1 cellular context compared by ENCODE assay signal in the genomic region with DNA sequence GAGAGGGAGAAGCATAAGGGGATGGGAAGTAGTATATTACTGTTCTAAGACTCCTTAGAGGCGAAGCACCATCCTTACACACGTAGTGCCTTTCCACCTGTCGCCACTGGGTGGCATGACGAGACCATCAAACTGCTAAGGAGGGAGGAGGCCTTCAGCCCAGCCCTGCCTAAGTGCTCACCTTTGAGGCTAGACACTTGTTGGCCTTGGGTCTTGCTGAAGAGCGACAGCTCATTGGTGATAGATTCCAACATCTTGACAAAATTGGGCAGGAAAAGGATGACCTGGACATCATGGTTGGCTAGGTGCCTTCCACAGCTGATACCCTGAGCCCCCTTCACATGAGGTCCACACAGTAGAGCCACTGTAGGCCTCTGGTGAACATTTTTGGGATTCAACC.
A peak's percentile ranks its signal among the peaks of the same experiment; 100 is the strongest.
TF ChIP-seq lines count a peak whose summit lies in the region.

No MANE protein-coding gene starts in this region.

TF ChIP-seq in K562, 482 proteins besides CTCF, POLR2A, EP300 and RAD21 (continued from another document):
- TF ChIP-seq, protein P1, sequence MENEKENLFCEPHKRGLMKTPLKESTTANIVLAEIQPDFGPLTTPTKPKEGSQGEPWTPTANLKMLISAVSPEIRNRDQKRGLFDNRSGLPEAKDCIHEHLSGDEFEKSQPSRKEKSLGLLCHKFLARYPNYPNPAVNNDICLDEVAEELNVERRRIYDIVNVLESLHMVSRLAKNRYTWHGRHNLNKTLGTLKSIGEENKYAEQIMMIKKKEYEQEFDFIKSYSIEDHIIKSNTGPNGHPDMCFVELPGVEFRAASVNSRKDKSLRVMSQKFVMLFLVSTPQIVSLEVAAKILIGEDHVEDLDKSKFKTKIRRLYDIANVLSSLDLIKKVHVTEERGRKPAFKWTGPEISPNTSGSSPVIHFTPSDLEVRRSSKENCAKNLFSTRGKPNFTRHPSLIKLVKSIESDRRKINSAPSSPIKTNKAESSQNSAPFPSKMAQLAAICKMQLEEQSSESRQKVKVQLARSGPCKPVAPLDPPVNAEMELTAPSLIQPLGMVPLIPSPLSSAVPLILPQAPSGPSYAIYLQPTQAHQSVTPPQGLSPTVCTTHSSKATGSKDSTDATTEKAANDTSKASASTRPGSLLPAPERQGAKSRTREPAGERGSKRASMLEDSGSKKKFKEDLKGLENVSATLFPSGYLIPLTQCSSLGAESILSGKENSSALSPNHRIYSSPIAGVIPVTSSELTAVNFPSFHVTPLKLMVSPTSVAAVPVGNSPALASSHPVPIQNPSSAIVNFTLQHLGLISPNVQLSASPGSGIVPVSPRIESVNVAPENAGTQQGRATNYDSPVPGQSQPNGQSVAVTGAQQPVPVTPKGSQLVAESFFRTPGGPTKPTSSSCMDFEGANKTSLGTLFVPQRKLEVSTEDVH (IDR thresholded peaks at IDR 0.05; ENCODE audit: low read depth, partially characterized antibody): no peak
- TF ChIP-seq, protein P2, sequence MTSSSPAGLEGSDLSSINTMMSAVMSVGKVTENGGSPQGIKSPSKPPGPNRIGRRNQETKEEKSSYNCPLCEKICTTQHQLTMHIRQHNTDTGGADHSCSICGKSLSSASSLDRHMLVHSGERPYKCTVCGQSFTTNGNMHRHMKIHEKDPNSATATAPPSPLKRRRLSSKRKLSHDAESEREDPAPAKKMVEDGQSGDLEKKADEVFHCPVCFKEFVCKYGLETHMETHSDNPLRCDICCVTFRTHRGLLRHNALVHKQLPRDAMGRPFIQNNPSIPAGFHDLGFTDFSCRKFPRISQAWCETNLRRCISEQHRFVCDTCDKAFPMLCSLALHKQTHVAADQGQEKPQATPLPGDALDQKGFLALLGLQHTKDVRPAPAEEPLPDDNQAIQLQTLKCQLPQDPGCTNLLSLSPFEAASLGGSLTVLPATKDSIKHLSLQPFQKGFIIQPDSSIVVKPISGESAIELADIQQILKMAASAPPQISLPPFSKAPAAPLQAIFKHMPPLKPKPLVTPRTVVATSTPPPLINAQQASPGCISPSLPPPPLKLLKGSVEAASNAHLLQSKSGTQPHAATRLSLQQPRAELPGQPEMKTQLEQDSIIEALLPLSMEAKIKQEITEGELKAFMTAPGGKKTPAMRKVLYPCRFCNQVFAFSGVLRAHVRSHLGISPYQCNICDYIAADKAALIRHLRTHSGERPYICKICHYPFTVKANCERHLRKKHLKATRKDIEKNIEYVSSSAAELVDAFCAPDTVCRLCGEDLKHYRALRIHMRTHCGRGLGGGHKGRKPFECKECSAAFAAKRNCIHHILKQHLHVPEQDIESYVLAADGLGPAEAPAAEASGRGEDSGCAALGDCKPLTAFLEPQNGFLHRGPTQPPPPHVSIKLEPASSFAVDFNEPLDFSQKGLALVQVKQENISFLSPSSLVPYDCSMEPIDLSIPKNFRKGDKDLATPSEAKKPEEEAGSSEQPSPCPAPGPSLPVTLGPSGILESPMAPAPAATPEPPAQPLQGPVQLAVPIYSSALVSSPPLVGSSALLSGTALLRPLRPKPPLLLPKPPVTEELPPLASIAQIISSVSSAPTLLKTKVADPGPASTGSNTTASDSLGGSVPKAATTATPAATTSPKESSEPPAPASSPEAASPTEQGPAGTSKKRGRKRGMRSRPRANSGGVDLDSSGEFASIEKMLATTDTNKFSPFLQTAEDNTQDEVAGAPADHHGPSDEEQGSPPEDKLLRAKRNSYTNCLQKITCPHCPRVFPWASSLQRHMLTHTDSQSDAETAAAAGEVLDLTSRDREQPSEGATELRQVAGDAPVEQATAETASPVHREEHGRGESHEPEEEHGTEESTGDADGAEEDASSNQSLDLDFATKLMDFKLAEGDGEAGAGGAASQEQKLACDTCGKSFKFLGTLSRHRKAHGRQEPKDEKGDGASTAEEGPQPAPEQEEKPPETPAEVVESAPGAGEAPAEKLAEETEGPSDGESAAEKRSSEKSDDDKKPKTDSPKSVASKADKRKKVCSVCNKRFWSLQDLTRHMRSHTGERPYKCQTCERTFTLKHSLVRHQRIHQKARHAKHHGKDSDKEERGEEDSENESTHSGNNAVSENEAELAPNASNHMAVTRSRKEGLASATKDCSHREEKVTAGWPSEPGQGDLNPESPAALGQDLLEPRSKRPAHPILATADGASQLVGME (CRISPR knock-in tag; IDR thresholded peaks at IDR 0.05): no peak
- TF ChIP-seq, protein P3, sequence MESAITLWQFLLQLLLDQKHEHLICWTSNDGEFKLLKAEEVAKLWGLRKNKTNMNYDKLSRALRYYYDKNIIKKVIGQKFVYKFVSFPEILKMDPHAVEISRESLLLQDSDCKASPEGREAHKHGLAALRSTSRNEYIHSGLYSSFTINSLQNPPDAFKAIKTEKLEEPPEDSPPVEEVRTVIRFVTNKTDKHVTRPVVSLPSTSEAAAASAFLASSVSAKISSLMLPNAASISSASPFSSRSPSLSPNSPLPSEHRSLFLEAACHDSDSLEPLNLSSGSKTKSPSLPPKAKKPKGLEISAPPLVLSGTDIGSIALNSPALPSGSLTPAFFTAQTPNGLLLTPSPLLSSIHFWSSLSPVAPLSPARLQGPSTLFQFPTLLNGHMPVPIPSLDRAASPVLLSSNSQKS (CRISPR knock-in tag; IDR thresholded peaks at IDR 0.05): no peak
- TF ChIP-seq SMARCC2 (IDR thresholded peaks at IDR 0.05; ENCODE audit: low read depth) (no peak), HDGF (IDR thresholded peaks at IDR 0.05) (0 out of 2 replicates have a peak, but pooled peaks have one; percentile 24), CC2D1A (IDR thresholded peaks at IDR 0.05) (peak; percentile 63), ZNF76 (CRISPR knock-in tag; IDR thresholded peaks at IDR 0.05; ENCODE audit: borderline replicate concordance) (no peak)
- TF ChIP-seq, protein P4, sequence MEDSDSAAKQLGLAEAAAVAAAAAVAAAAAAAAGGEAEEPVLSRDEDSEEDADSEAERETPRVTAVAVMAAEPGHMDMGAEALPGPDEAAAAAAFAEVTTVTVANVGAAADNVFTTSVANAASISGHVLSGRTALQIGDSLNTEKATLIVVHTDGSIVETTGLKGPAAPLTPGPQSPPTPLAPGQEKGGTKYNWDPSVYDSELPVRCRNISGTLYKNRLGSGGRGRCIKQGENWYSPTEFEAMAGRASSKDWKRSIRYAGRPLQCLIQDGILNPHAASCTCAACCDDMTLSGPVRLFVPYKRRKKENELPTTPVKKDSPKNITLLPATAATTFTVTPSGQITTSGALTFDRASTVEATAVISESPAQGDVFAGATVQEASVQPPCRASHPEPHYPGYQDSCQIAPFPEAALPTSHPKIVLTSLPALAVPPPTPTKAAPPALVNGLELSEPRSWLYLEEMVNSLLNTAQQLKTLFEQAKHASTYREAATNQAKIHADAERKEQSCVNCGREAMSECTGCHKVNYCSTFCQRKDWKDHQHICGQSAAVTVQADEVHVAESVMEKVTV (CRISPR knock-in tag; IDR thresholded peaks at IDR 0.05): peak; percentile 86
- TF ChIP-seq, protein P5, sequence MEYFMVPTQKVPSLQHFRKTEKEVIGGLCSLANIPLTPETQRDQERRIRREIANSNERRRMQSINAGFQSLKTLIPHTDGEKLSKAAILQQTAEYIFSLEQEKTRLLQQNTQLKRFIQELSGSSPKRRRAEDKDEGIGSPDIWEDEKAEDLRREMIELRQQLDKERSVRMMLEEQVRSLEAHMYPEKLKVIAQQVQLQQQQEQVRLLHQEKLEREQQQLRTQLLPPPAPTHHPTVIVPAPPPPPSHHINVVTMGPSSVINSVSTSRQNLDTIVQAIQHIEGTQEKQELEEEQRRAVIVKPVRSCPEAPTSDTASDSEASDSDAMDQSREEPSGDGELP (CRISPR knock-in tag; IDR thresholded peaks at IDR 0.05; ENCODE audit: borderline replicate concordance): no peak
